12 cellular contexts compared by ENCODE assay signal in the genomic region with DNA sequence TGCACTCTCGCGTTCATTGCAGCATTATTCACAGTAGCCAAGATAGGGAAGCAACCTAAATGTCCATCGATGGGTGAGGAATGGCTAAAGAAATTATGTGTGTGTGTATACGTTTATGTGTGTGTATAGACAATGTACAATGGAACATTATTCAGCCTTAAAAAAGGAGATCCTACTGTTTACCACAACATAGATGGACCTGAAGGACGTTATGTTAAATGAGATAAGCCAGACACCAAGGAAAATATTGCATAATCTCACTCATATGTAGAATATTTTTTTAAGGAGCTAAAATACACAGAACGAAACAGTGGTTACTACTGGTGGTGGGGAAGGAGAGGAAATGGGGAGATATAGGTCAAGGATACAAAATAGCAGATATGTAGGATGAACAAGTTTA. TPM values are rescaled to one million over a fixed set of nuclear protein-coding genes. Genes with fewer than 3 reads are reported as not detected.
DNase-seq lines count a peak whose midpoint lies in the region; ATAC-seq, FAIRE-seq and TF ChIP-seq lines count a peak whose summit lies in the region.
"Had no signal": no experiment of that assay in that cellular context is flagged by ENCODE, and none has a peak within 500 bp of the region (broad histone marks: within the 10 kb centered on the region; RNA-seq: fewer than 3 reads in every experiment).

No MANE protein-coding gene starts in this region.

- H3K9me3 Mint-ChIP-seq in activated CD8-positive, alpha-beta T cell treated with anti-CD3 and anti-CD28 coated beads, Interleukin-2, amount 10 ng/mL, durations not matched to agents 7 days and 5 days (ENCODE audit: insufficient read depth): no peaks in the 10 kb centered on the region
- H3K9me3 Mint-ChIP-seq in memory B cell: no peaks in the 10 kb centered on the region

- H3K4me1 Mint-ChIP-seq in activated CD8-positive, alpha-beta T cell treated with anti-CD3 and anti-CD28 coated beads, Interleukin-2, amount 10 ng/mL, durations not matched to agents 7 days and 5 days (ENCODE audit: low read depth): peaks cover 68% of the 10 kb centered on the region
- peaks cover 40% of the 10 kb centered on the region for H3K4me1 Mint-ChIP-seq in memory B cell

- no peak overlapping the region for H3K27ac ChIP-seq in BLaER1
- H3K27ac ChIP-seq: SJSA1 had no signal

- H3K36me3 ChIP-seq in BLaER1: peaks cover 17% of the 10 kb centered on the region; the same call in 1 of the 2 replicates

- no peaks in the 10 kb centered on the region for H3K27me3 Mint-ChIP-seq in activated CD8-positive, alpha-beta T cell treated with anti-CD3 and anti-CD28 coated beads, Interleukin-2, amount 10 ng/mL, durations not matched to agents 7 days and 5 days (ENCODE audit: low read depth)
- H3K27me3 Mint-ChIP-seq in memory B cell: no peaks in the 10 kb centered on the region

- H3K4me3 ChIP-seq in BLaER1 (no peak overlapping the region), GM12864 (ENCODE audit: low read depth, low read length) (peak overlapping the region; percentile 43; the same call in 1 of the 2 replicates)

- peaks cover 65% of the 10 kb centered on the region for H4K20me1 ChIP-seq in BLaER1

- CTCF ChIA-PET in activated CD8-positive, alpha-beta T cell treated with anti-CD3 and anti-CD28 coated beads, Interleukin-2, amount 10 ng/mL, durations not matched to agents 7 days and 5 days (lab: Charles Lee): interaction anchor here (0.5 to 2.8 kb wide), 11 partner anchors 9 to 85 kb away, joined by 3 to 23 read pairs (median 4); no protein-coding TSS in a partner anchor

- H3K4me3 Mint-ChIP-seq in activated CD8-positive, alpha-beta T cell treated with anti-CD3 and anti-CD28 coated beads, Interleukin-2, amount 10 ng/mL, durations not matched to agents 7 days and 5 days: peak overlapping the region; percentile 100
- peak overlapping the region; percentile 94 for H3K4me3 Mint-ChIP-seq in memory B cell

- TF ChIP-seq CTCF in GM12864 (IDR thresholded peaks at IDR 0.05; ENCODE audit: low read depth, low read length, missing control alignments): no peak

- POLR2A ChIA-PET in activated CD8-positive, alpha-beta T cell treated with anti-CD3 and anti-CD28 coated beads, Interleukin-2, amount 10 ng/mL, durations not matched to agents 7 days and 5 days (lab: Charles Lee): interaction anchor here (0.7 to 2.4 kb wide), 6 partner anchors 9 to 95 kb away, joined by 3 to 10 read pairs (median 4); partner anchors contain the start of gene DIMT1

- FAIRE-seq in urothelium cell line (lab: Jason Lieb, UNC): no peak

- H3K36me3 Mint-ChIP-seq in activated CD8-positive, alpha-beta T cell treated with anti-CD3 and anti-CD28 coated beads, Interleukin-2, amount 10 ng/mL, durations not matched to agents 7 days and 5 days (ENCODE audit: low read depth): peaks cover 59% of the 10 kb centered on the region
- peaks cover 3% of the 10 kb centered on the region for H3K36me3 Mint-ChIP-seq in memory B cell

- ATAC-seq in activated CD8-positive, alpha-beta T cell treated with anti-CD3 and anti-CD28 coated beads, Interleukin-2, amount 10 ng/mL, durations not matched to agents 7 days and 5 days: no peak
- ATAC-seq in memory B cell (ENCODE audit: low read depth): no peak

- no peaks in the 10 kb centered on the region for H3K9me3 ChIP-seq in BLaER1
- H3K9me3 ChIP-seq: SJSA1 had no signal

- DNase-seq in GM12864 (ENCODE audit: low read depth) (no peak), memory B cell (ENCODE audit: low spot score in 2 of 2) (no peak), NOMO-1 treated with DMSO at 0.1 percent for 48 hours (lab: John Stamatoyannopoulos, UW; ENCODE audit: unreplicated experiment) (no peak), epidermal melanocyte (ENCODE audit: insufficient read length, low spot score) (no peak), urothelium cell line (ENCODE audit: low spot score) (no peak), T-helper 9 cell (no peak)
- no peak for DNase-seq in activated CD8-positive, alpha-beta T cell treated with anti-CD3 and anti-CD28 coated beads, Interleukin-2, amount 10 ng/mL, durations not matched to agents 7 days and 5 days
- DNase-seq: activated CD4-positive, alpha-beta T cell treated with anti-CD3 and anti-CD28 coated beads, Interleukin-2, amount 50 U/mL, for 4 hours; NCI-H226; stimulated activated CD4-positive, alpha-beta T cell treated with anti-CD3 and anti-CD28 coated beads, Interleukin-12 subunit alpha, Interleukin-12 subunit beta, amount 100 ng/mL, for 4 hours had no signal

- H3K27ac Mint-ChIP-seq in activated CD8-positive, alpha-beta T cell treated with anti-CD3 and anti-CD28 coated beads, Interleukin-2, amount 10 ng/mL, durations not matched to agents 7 days and 5 days: peak overlapping the region; percentile 100
- no peak overlapping the region for H3K27ac Mint-ChIP-seq in memory B cell

- no peak overlapping the region for H3K9ac ChIP-seq in BLaER1

- H3K27me3 ChIP-seq in BLaER1: no peaks in the 10 kb centered on the region
- H3K27me3 ChIP-seq: SJSA1 had no signal

- peaks cover 22% of the 10 kb centered on the region for H3K4me1 ChIP-seq in BLaER1

- H3K4me2 ChIP-seq in BLaER1: peak overlapping the region; percentile 90

RNA-seq across cellular contexts. Expression of gene KIF2A, which starts 2.4 kb away (rescaled TPM):
- 100 to 1,000 TPM; 149 to 151 TPM for total RNA-seq in activated CD8-positive, alpha-beta T cell treated with anti-CD3 and anti-CD28 coated beads, Interleukin-2, amount 10 ng/mL, durations not matched to agents 7 days and 5 days
